ENCODE assay signal across 12 cellular contexts in the genomic region with DNA sequence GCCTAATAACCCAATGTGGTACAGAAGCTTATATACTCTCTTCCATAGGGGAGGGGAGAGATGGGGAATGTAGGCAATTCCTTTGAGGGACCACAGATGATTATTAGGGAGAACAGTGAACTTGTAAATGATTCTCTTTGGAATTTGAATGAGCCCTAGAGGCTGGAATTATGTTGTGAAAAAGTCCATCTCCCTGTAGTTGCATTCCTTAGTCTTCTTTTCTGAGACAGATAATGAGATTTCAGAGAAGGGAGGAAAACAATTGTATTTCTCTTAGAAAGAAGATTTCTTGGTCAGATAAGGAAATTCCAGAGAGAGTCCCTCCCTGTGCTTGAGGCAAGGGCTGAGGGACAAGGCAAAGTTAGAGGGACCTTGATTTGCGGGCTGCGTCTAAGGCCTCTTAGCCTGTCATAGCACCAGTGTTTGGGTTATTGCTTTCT.
DNase-seq lines count a peak whose midpoint lies in the region; ATAC-seq, FAIRE-seq and TF ChIP-seq lines count a peak whose summit lies in the region.
"Had no signal": no experiment of that assay in that cellular context is flagged by ENCODE, and none has a peak within 500 bp of the region (broad histone marks: within the 10 kb centered on the region; RNA-seq: fewer than 3 reads in every experiment).

No MANE protein-coding gene starts in this region.

- no peak for TF ChIP-seq CTCF in keratinocyte (optimal IDR thresholded peaks at IDR 0.05 in 1 of 3, IDR thresholded peaks at IDR 0.05 in 1 of 3, conservative IDR thresholded peaks at IDR 0.05 in 1 of 3; ENCODE audit: extremely low read depth in 1 of 3, insufficient read depth in 2 of 3, low read length in 3 of 3)

- no peak for ATAC-seq in HG03354 (IDR thresholded peaks at IDR 0.05; ENCODE audit: poor library complexity, severe bottlenecking, unreplicated experiment)
- no peak for ATAC-seq in HG03139 (IDR thresholded peaks at IDR 0.05; ENCODE audit: unreplicated experiment)

- H3K36me3 ChIP-seq in H7 (replicated peaks; ENCODE audit: control insufficient read depth, insufficient read depth, low read length) (no peaks in the 10 kb centered on the region), keratinocyte (ENCODE audit: control insufficient read depth in 2 of 2, extremely low read depth in 1 of 2, insufficient read depth in 2 of 2, low read length in 2 of 2) (no peaks in the 10 kb centered on the region)
- H3K36me3 ChIP-seq: tibial artery had no signal

- peak overlapping the region; percentile 47 for H3K9ac ChIP-seq in keratinocyte (ENCODE audit: control insufficient read depth, extremely low read depth, insufficient read depth, low read length)

- no peaks in the 10 kb centered on the region for H3K79me2 ChIP-seq in keratinocyte (ENCODE audit: control insufficient read depth, insufficient read depth, low read length)

- DNase-seq in A172 (ENCODE audit: low spot score) (peak; percentile 33), H7 (peak; percentile 8), astrocyte of the hippocampus (ENCODE audit: low read depth, low spot score) (peak; percentile 42), keratinocyte (ENCODE audit: low read depth, low spot score) (no peak), amygdala (lab: John Stamatoyannopoulos, UW) (no peak), COLO668 (lab: John Stamatoyannopoulos, UW; ENCODE audit: unreplicated experiment) (no peak)
- DNase-seq: activated CD4-positive, alpha-beta T cell treated with anti-CD3 and anti-CD28 coated beads, Interleukin-2, amount 50 U/mL, for 4 hours; activated naive CD4-positive, alpha-beta T cell treated with anti-CD3 and anti-CD28 coated beads, Interleukin-2, amount 10 ng/mL, durations not matched to agents 7 days and 5 days; effector CD4-positive, alpha-beta T cell; tibial artery had no signal

- H3K9me3 ChIP-seq in keratinocyte (ENCODE audit: control insufficient read depth, low read depth, low read length): peaks cover 3% of the 10 kb centered on the region
- H3K9me3 ChIP-seq: tibial artery had no signal

- H3K27me3 ChIP-seq in H7 (ENCODE audit: control insufficient read depth, insufficient read depth, low read length) (no peaks in the 10 kb centered on the region), keratinocyte (ENCODE audit: control insufficient read depth, extremely low read depth, insufficient read depth, low read length) (no peaks in the 10 kb centered on the region)
- H3K27me3 ChIP-seq: tibial artery had no signal

- dilution Hi-C loops in keratinocyte (cut with MboI; ENCODE audit: extremely low pct_ligation_motif_present, low sequenced_read_pairs): no loop called here

- H3K4me3 ChIP-seq in H7 (ENCODE audit: insufficient read depth, low read depth, low read length): no peak overlapping the region
- no peak overlapping the region for H3K4me3 ChIP-seq in keratinocyte (ENCODE audit: control insufficient read depth in 2 of 3, extremely low read depth in 1 of 3, insufficient read depth in 2 of 3, low read depth in 1 of 3, low read length in 3 of 3)
- H3K4me3 ChIP-seq: tibial artery had no signal

- H4K20me1 ChIP-seq in keratinocyte (ENCODE audit: control insufficient read depth, extremely low read depth, insufficient read depth, low read length): no peaks in the 10 kb centered on the region

- H3K27ac ChIP-seq in keratinocyte (ENCODE audit: control insufficient read depth, insufficient read depth, low read length): peak overlapping the region; percentile 83
- H3K27ac ChIP-seq: tibial artery had no signal

- H3K9me1 ChIP-seq in keratinocyte (ENCODE audit: control insufficient read depth, extremely low read depth, insufficient read depth, low read length): no peaks in the 10 kb centered on the region

- peak overlapping the region; percentile 19 for H3K4me2 ChIP-seq in keratinocyte (ENCODE audit: control insufficient read depth, extremely low read depth, insufficient read depth, low read depth, low read length)

- FAIRE-seq in keratinocyte (lab: Jason Lieb, UNC): peak; percentile 56

- peaks cover 32% of the 10 kb centered on the region for H3K4me1 ChIP-seq in keratinocyte (ENCODE audit: control insufficient read depth, extremely low read depth, insufficient read depth, low read length)

- peak overlapping the region; percentile 41 for H2AFZ ChIP-seq in keratinocyte (ENCODE audit: control insufficient read depth, low read length)

Comparison
In these comparisons a context has a peak if more than half of its experiments do, and no peak if none do; other contexts are left out.
1. DNase-seq: peak in A172 (single experiment), H7 (single experiment) and astrocyte of the hippocampus (single experiment); none in keratinocyte (single experiment), amygdala (0 of 56) and COLO668 (single experiment).